ENCODE assay signal across 28 cellular contexts in genomic region chr1:54252371-54252770, GRCh38. TPM values are rescaled to one million over a fixed set of nuclear protein-coding genes. Genes with fewer than 3 reads are reported as not detected.
DNase-seq lines count a peak whose midpoint lies in the region; ATAC-seq and TF ChIP-seq lines count a peak whose summit lies in the region.
"Had no signal": no experiment of that assay in that cellular context is flagged by ENCODE, and none has a peak within 500 bp of the region (broad histone marks: within the 10 kb centered on the region; RNA-seq: fewer than 3 reads in every experiment).

No MANE protein-coding gene starts in this region.

- no peaks in the 10 kb centered on the region for H3K4me1 ChIP-seq in naive thymus-derived CD4-positive, alpha-beta T cell (ENCODE audit: control insufficient read depth in 2 of 2, insufficient read depth in 2 of 2, low read length in 2 of 2)
- H3K4me1 ChIP-seq in vagina (peaks cover 40% of the 10 kb centered on the region), breast epithelium (peaks cover 0 to 13% of the 10 kb centered on the region in 2 donors), spleen (peaks cover 0 to 51% (median 25%) of the 10 kb centered on the region in 6 donors)
- H3K4me1 ChIP-seq: right lobe of liver had no signal

- no peak for TF ChIP-seq CTCF in activated CD8-positive, alpha-beta T cell treated with anti-CD3 and anti-CD28 coated beads for 36 hours (IDR thresholded peaks at IDR 0.05)
- TF ChIP-seq CTCF in WTC11 (IDR thresholded peaks at IDR 0.05), result no peak
- no peak for TF ChIP-seq CTCF in vagina (IDR thresholded peaks at IDR 0.05)
- TF ChIP-seq CTCF in breast epithelium (IDR thresholded peaks at IDR 0.05), result no peak
- no peak for TF ChIP-seq CTCF in spleen (IDR thresholded peaks at IDR 0.05 in 8 of 11, conservative IDR thresholded peaks at IDR 0.05 in 3 of 11)

- no peak for ATAC-seq in activated CD8-positive, alpha-beta T cell treated with anti-CD3 and anti-CD28 coated beads, Interleukin-2, amount 10 ng/mL, durations not matched to agents 7 days and 5 days
- ATAC-seq in activated CD8-positive, alpha-beta T cell treated with anti-CD3 and anti-CD28 coated beads for 36 hours, result no peak
- ATAC-seq in WTC11, result no peak
- no peak for ATAC-seq in naive thymus-derived CD4-positive, alpha-beta T cell
- ATAC-seq: right lobe of liver, T-cell had no signal

- peak overlapping the region; percentile 71 for H3K27ac Mint-ChIP-seq in activated CD8-positive, alpha-beta T cell treated with anti-CD3 and anti-CD28 coated beads, Interleukin-2, amount 10 ng/mL, durations not matched to agents 7 days and 5 days
- H3K27ac Mint-ChIP-seq in activated CD8-positive, alpha-beta T cell treated with anti-CD3 and anti-CD28 coated beads for 36 hours, result no peak overlapping the region
- H3K27ac Mint-ChIP-seq in WTC11, result peak overlapping the region; percentile 43
- peak overlapping the region in 5 of 9 donors; percentile 22 to 56 (median 40) for H3K27ac Mint-ChIP-seq in naive thymus-derived CD4-positive, alpha-beta T cell
- H3K27ac Mint-ChIP-seq: T-cell had no signal

- CTCF ChIA-PET in activated CD8-positive, alpha-beta T cell treated with anti-CD3 and anti-CD28 coated beads, Interleukin-2, amount 10 ng/mL, durations not matched to agents 7 days and 5 days (lab: Charles Lee), result no interaction called here
- CTCF ChIA-PET in activated CD8-positive, alpha-beta T cell treated with anti-CD3 and anti-CD28 coated beads for 36 hours (lab: Charles Lee), result interaction anchor here (2.2 kb wide), 1 partner anchor 237 kb away, joined by 6 read pairs; no protein-coding TSS in a partner anchor
- CTCF ChIA-PET in WTC11 (lab: Charles Lee), result interaction anchor here (0.8 to 1.6 kb wide), 5 partner anchors 24 to 237 kb away, joined by 3 to 6 read pairs (median 3); no protein-coding TSS in a partner anchor
- CTCF ChIA-PET in naive thymus-derived CD4-positive, alpha-beta T cell (lab: Charles Lee), result no interaction called here

- H3K9me3 Mint-ChIP-seq in activated CD8-positive, alpha-beta T cell treated with anti-CD3 and anti-CD28 coated beads, Interleukin-2, amount 10 ng/mL, durations not matched to agents 7 days and 5 days (ENCODE audit: insufficient read depth), result no peaks in the 10 kb centered on the region
- H3K9me3 Mint-ChIP-seq in activated CD8-positive, alpha-beta T cell treated with anti-CD3 and anti-CD28 coated beads for 36 hours, result no peaks in the 10 kb centered on the region
- H3K9me3 Mint-ChIP-seq in WTC11, result no peaks in the 10 kb centered on the region
- H3K9me3 Mint-ChIP-seq in naive thymus-derived CD4-positive, alpha-beta T cell, result peaks cover 0 to 3% (median 0%) of the 10 kb centered on the region in 11 donors
- H3K9me3 Mint-ChIP-seq: CD8-positive, alpha-beta memory T cell; mesothelial cell of epicardium; naive B cell; T-cell had no signal

- 87 to 96% (median 91%) methylated on average over 10 of the region's 10 CpGs for WGBS in spleen, 5 donors

- TF ChIP-seq POLR2A in vagina (IDR thresholded peaks at IDR 0.05) (no peak), breast epithelium (IDR thresholded peaks at IDR 0.05) (no peak), spleen (IDR thresholded peaks at IDR 0.05) (no peak)

- no peak overlapping the region for H3K4me3 Mint-ChIP-seq in activated CD8-positive, alpha-beta T cell treated with anti-CD3 and anti-CD28 coated beads, Interleukin-2, amount 10 ng/mL, durations not matched to agents 7 days and 5 days
- H3K4me3 Mint-ChIP-seq in activated CD8-positive, alpha-beta T cell treated with anti-CD3 and anti-CD28 coated beads for 36 hours, result no peak overlapping the region
- H3K4me3 Mint-ChIP-seq in WTC11, result no peak overlapping the region
- H3K4me3 Mint-ChIP-seq in naive thymus-derived CD4-positive, alpha-beta T cell, result no peak overlapping the region
- H3K4me3 Mint-ChIP-seq: mesothelial cell of epicardium, naive B cell, T-cell had no signal

- no peaks in the 10 kb centered on the region for H3K27me3 Mint-ChIP-seq in activated CD8-positive, alpha-beta T cell treated with anti-CD3 and anti-CD28 coated beads, Interleukin-2, amount 10 ng/mL, durations not matched to agents 7 days and 5 days (ENCODE audit: low read depth)
- H3K27me3 Mint-ChIP-seq in activated CD8-positive, alpha-beta T cell treated with anti-CD3 and anti-CD28 coated beads for 36 hours, result no peaks in the 10 kb centered on the region
- no peaks in the 10 kb centered on the region for H3K27me3 Mint-ChIP-seq in WTC11 (ENCODE audit: low read depth)
- no peaks in the 10 kb centered on the region for H3K27me3 Mint-ChIP-seq in naive thymus-derived CD4-positive, alpha-beta T cell
- H3K27me3 Mint-ChIP-seq: naive B cell, T-cell had no signal

- H3K9me3 ChIP-seq in naive thymus-derived CD4-positive, alpha-beta T cell (ENCODE audit: control insufficient read depth in 2 of 3, low read length in 3 of 3), result no peaks in the 10 kb centered on the region
- H3K9me3 ChIP-seq in vagina (no peaks in the 10 kb centered on the region), breast epithelium (no peaks in the 10 kb centered on the region), spleen (no peaks in the 10 kb centered on the region)
- H3K9me3 ChIP-seq: A549, right lobe of liver, SJCRH30, suprapubic skin had no signal

- no peaks in the 10 kb centered on the region for H3K27me3 ChIP-seq in naive thymus-derived CD4-positive, alpha-beta T cell (ENCODE audit: control insufficient read depth in 2 of 2, insufficient read depth in 2 of 2, low read length in 2 of 2)
- H3K27me3 ChIP-seq in vagina (no peaks in the 10 kb centered on the region), breast epithelium (no peaks in the 10 kb centered on the region), spleen (replicated peaks in 1 of 7) (no peaks in the 10 kb centered on the region)
- H3K27me3 ChIP-seq: right lobe of liver, SJCRH30, suprapubic skin had no signal

- peaks cover 0 to 47% (median 0%) of the 10 kb centered on the region in 3 experiments for H3K36me3 ChIP-seq in naive thymus-derived CD4-positive, alpha-beta T cell (ENCODE audit: control insufficient read depth in 2 of 3, insufficient read depth in 3 of 3, low read length in 3 of 3)
- peaks cover 0 to 10% of the 10 kb centered on the region in 2 donors for H3K36me3 ChIP-seq in vagina
- H3K36me3 ChIP-seq in breast epithelium, result no peaks in the 10 kb centered on the region
- peaks cover 0 to 46% (median 0%) of the 10 kb centered on the region in 6 donors for H3K36me3 ChIP-seq in spleen
- H3K36me3 ChIP-seq: SJCRH30 had no signal

- peaks cover 22% of the 10 kb centered on the region for H3K4me1 Mint-ChIP-seq in activated CD8-positive, alpha-beta T cell treated with anti-CD3 and anti-CD28 coated beads, Interleukin-2, amount 10 ng/mL, durations not matched to agents 7 days and 5 days (ENCODE audit: low read depth)
- H3K4me1 Mint-ChIP-seq in activated CD8-positive, alpha-beta T cell treated with anti-CD3 and anti-CD28 coated beads for 36 hours (ENCODE audit: low read depth), result no peaks in the 10 kb centered on the region
- peaks cover 15% of the 10 kb centered on the region for H3K4me1 Mint-ChIP-seq in WTC11
- peaks cover 0 to 12% (median 3%) of the 10 kb centered on the region in 7 donors for H3K4me1 Mint-ChIP-seq in naive thymus-derived CD4-positive, alpha-beta T cell

- no peak overlapping the region for H3K4me3 ChIP-seq in naive thymus-derived CD4-positive, alpha-beta T cell (ENCODE audit: low read length)
- no peak overlapping the region for H3K4me3 ChIP-seq in vagina
- no peak overlapping the region for H3K4me3 ChIP-seq in breast epithelium
- no peak overlapping the region for H3K4me3 ChIP-seq in spleen
- H3K4me3 ChIP-seq: A549, right lobe of liver, SJCRH30, suprapubic skin had no signal

- POLR2A ChIA-PET in activated CD8-positive, alpha-beta T cell treated with anti-CD3 and anti-CD28 coated beads, Interleukin-2, amount 10 ng/mL, durations not matched to agents 7 days and 5 days (lab: Charles Lee), result no interaction called here
- POLR2A ChIA-PET in activated CD8-positive, alpha-beta T cell treated with anti-CD3 and anti-CD28 coated beads for 36 hours (lab: Charles Lee), result interaction anchor here (1.0 kb wide), 2 partner anchors 9 to 55 kb away, joined by 3 read pairs; no protein-coding TSS in a partner anchor
- POLR2A ChIA-PET in WTC11 (lab: Charles Lee), result interaction anchor here (0.5 to 0.8 kb wide), 2 partner anchors 129 to 230 kb away, joined by 3 read pairs; no protein-coding TSS in a partner anchor
- POLR2A ChIA-PET in naive thymus-derived CD4-positive, alpha-beta T cell (lab: Charles Lee), result interaction anchor here (0.6 kb wide), 1 partner anchor 155 kb away, joined by 4 read pairs; no protein-coding TSS in a partner anchor

- no peak overlapping the region for H3K27ac ChIP-seq in naive thymus-derived CD4-positive, alpha-beta T cell (ENCODE audit: low read depth, low read length)
- H3K27ac ChIP-seq in vagina, result peak overlapping the region; percentile 26
- H3K27ac ChIP-seq in breast epithelium, result peak overlapping the region in 1 of 2 donors; percentile 68
- no peak overlapping the region for H3K27ac ChIP-seq in spleen
- H3K27ac ChIP-seq: right lobe of liver, suprapubic skin had no signal

- intact Hi-C loops in activated CD8-positive, alpha-beta T cell treated with anti-CD3 and anti-CD28 coated beads for 36 hours (cut with micrococcal nuclease), result no loop called here
- intact Hi-C loops in naive thymus-derived CD4-positive, alpha-beta T cell (cut with micrococcal nuclease), result no loop called here
- intact Hi-C loops in vagina (cut with DNase I) (no loop called here), breast epithelium (cut with DNase I; ENCODE audit: low total_unique reads) (no loop called here), spleen (cut with DNase I; ENCODE audit: low total_unique reads) (no loop called here)

- no peak for DNase-seq in activated CD8-positive, alpha-beta T cell treated with anti-CD3 and anti-CD28 coated beads, Interleukin-2, amount 10 ng/mL, durations not matched to agents 7 days and 5 days
- no peak for DNase-seq in activated CD8-positive, alpha-beta T cell treated with anti-CD3 and anti-CD28 coated beads for 36 hours
- DNase-seq in WTC11 (ENCODE audit: low spot score) (no peak), vagina (ENCODE audit: extremely low spot score in 2 of 2) (no peak), breast epithelium (ENCODE audit: low spot score in 2 of 2) (no peak), NCI-H1092 (lab: John Stamatoyannopoulos, UW) (no peak), spleen (no peak)
- DNase-seq in naive thymus-derived CD4-positive, alpha-beta T cell, result no peak
- DNase-seq: activated effector memory CD4-positive, alpha-beta T cell treated with Interleukin-2 at 50 U/mL for 16 hours; activated T-cell treated with anti-CD3 and anti-CD28 coated beads for 4 hours; AML-193; CD8-positive, alpha-beta memory T cell; cerebellar nuclear complex; DMS153; GOT3; islet precursor cell; naive B cell; NCI-H1930; NCI-H2227 treated with DMSO at 0.1 percent for 48 hours; NCI-H526 treated with DMSO at 0.1 percent for 48 hours; right lobe of liver; stimulated activated CD4-positive, alpha-beta T cell treated with anti-CD3 and anti-CD28 coated beads, Interleukin-4, amount 100 ng/mL, for 4 hours; stimulated activated naive CD4-positive, alpha-beta T cell; T-cell had no signal

- H3K36me3 Mint-ChIP-seq in activated CD8-positive, alpha-beta T cell treated with anti-CD3 and anti-CD28 coated beads, Interleukin-2, amount 10 ng/mL, durations not matched to agents 7 days and 5 days (ENCODE audit: low read depth), result peaks cover 22% of the 10 kb centered on the region
- H3K36me3 Mint-ChIP-seq in activated CD8-positive, alpha-beta T cell treated with anti-CD3 and anti-CD28 coated beads for 36 hours (ENCODE audit: low read depth), result peaks cover 1% of the 10 kb centered on the region
- no peaks in the 10 kb centered on the region; the same call in 1 of the 2 replicates for H3K36me3 Mint-ChIP-seq in WTC11
- H3K36me3 Mint-ChIP-seq in naive thymus-derived CD4-positive, alpha-beta T cell, result peaks cover 0 to 21% (median 4%) of the 10 kb centered on the region in 5 donors
- H3K36me3 Mint-ChIP-seq: naive B cell had no signal

RNA-seq across cellular contexts. Expression of gene MRPL37, which starts 52.4 kb away (rescaled TPM):
- total RNA-seq in activated CD8-positive, alpha-beta T cell treated with anti-CD3 and anti-CD28 coated beads, Interleukin-2, amount 10 ng/mL, durations not matched to agents 7 days and 5 days, result 100 to 1,000 TPM; 115 TPM
- total RNA-seq in activated CD8-positive, alpha-beta T cell treated with anti-CD3 and anti-CD28 coated beads for 36 hours, result 100 to 1,000 TPM; 194 to 198 TPM
- 125 to 143 TPM (median 130 TPM) in 3 replicates for total RNA-seq in WTC11 (2021)
- total RNA-seq in naive thymus-derived CD4-positive, alpha-beta T cell, result 10 to 100 TPM; 25.4 to 86.7 (median 36.4) TPM
- polyA plus RNA-seq in naive thymus-derived CD4-positive, alpha-beta T cell, result 10 to 100 TPM; 54.8 to 64.1 TPM
- total RNA-seq in vagina, result 45.9 TPM
- total RNA-seq in breast epithelium, result 10 to 100 TPM; 44.6 to 70.7 (median 48.8) TPM
- total RNA-seq in spleen, result 10 to 100 TPM; 38.3 to 55.9 (median 50.1) TPM
- 10 to 100 TPM; 20.4 to 42.5 (median 38.4) TPM for polyA plus RNA-seq in spleen

RNA-seq across cellular contexts. Expression of gene CYB5RL, which starts 52.5 kb away (rescaled TPM):
- 10 to 100 TPM; 13.1 to 15.5 TPM for total RNA-seq in activated CD8-positive, alpha-beta T cell treated with anti-CD3 and anti-CD28 coated beads, Interleukin-2, amount 10 ng/mL, durations not matched to agents 7 days and 5 days
- total RNA-seq in activated CD8-positive, alpha-beta T cell treated with anti-CD3 and anti-CD28 coated beads for 36 hours, result 10 to 100 TPM; 11.4 to 12.6 TPM
- total RNA-seq in WTC11 (2021) (13.1 to 14.2 TPM (median 13.4 TPM) in 3 replicates), vagina (3.7 TPM), breast epithelium (1 to 10 TPM; 4.5 to 8.0 (median 7.5) TPM), spleen (10 to 100 TPM in 4 of 7 donors, 1 to 10 TPM in 3; 6.6 to 15.1 (median 11.0) TPM)
- 10 to 100 TPM in 2 of 5 experiments, 1 to 10 TPM in 3; 5.1 to 13.5 (median 7.1) TPM for total RNA-seq in naive thymus-derived CD4-positive, alpha-beta T cell
- 1 to 10 TPM; 3.4 to 3.6 TPM for polyA plus RNA-seq in naive thymus-derived CD4-positive, alpha-beta T cell
- 1 to 10 TPM; 1.3 to 3.5 (median 1.5) TPM for polyA plus RNA-seq in spleen

Comparison
In these comparisons a context has a peak if more than half of its experiments do, and no peak if none do; other contexts are left out.
1. CTCF ChIA-PET loops: an anchor here in activated CD8-positive, alpha-beta T cell treated with anti-CD3 and anti-CD28 coated beads for 36 hours (2.2 kb wide) and WTC11 (0.8 to 1.6 kb wide); none called in activated CD8-positive, alpha-beta T cell treated with anti-CD3 and anti-CD28 coated beads, Interleukin-2, amount 10 ng/mL, durations not matched to agents 7 days and 5 days and naive thymus-derived CD4-positive, alpha-beta T cell.